21 cellular contexts compared by ENCODE assay signal in the genomic region with DNA sequence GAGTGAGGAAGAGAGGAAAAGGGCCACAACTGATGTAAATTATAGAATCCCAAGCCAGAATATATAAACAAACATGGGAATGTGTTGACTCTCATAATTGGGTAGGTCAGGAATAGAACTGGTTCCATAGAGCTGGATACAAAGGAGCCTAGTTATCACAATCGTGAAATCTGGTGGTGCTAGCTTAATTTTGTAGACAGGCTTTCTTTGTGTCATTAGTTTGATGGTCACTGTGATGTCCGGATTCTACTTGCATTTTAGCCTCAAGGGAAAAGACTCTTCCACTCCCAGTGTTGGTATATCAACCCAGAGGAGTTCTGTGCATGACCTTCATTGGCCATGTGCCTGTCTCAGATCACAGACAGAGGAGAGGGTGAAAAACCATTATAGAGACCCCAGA.
"Had no signal": no experiment of that assay in that cellular context is flagged by ENCODE, and none has a peak within 500 bp of the region (broad histone marks: within the 10 kb centered on the region; RNA-seq: fewer than 3 reads in every experiment).

No MANE protein-coding gene starts in this region.

- DNase-seq: dermis blood vessel endothelial cell; dorsolateral prefrontal cortex; effector CD4-positive, alpha-beta T cell; effector memory CD4-positive, alpha-beta T cell; foreskin keratinocyte; gastrocnemius medialis; glutamatergic neuron; head of caudate nucleus; heart right ventricle; hippocampal formation; left cardiac atrium; left lung; left ventricle myocardium superior; lower lobe of right lung; mesenchymal stem cell; mucosa of descending colon; naive B cell had no signal

- H3K27ac ChIP-seq: coronary artery, dorsolateral prefrontal cortex, epithelial cell of prostate, esophagus muscularis mucosa, foreskin keratinocyte, gastrocnemius medialis, heart right ventricle, left lung, lower lobe of right lung had no signal

- H3K4me1 Mint-ChIP-seq: mesothelial cell of epicardium, naive B cell had no signal

- H3K4me3 ChIP-seq: coronary artery, dorsolateral prefrontal cortex, esophagus muscularis mucosa, gastrocnemius medialis, heart right ventricle, left lung, lower lobe of right lung, mucosa of descending colon had no signal

- H3K36me3 Mint-ChIP-seq: mesothelial cell of epicardium, naive B cell had no signal

- ATAC-seq: foreskin keratinocyte, gastrocnemius medialis, heart right ventricle, left cardiac atrium, left lung, left ventricle myocardium superior, lower lobe of right lung, mucosa of descending colon had no signal

- H3K27ac Mint-ChIP-seq: mesothelial cell of epicardium, naive B cell had no signal

- H3K4me3 Mint-ChIP-seq: mesothelial cell of epicardium, naive B cell had no signal

- H3K4me1 ChIP-seq: esophagus muscularis mucosa, foreskin keratinocyte, gastrocnemius medialis, heart right ventricle, left lung, lower lobe of right lung had no signal

- H3K9me3 ChIP-seq: esophagus muscularis mucosa, gastrocnemius medialis, lower lobe of right lung, mucosa of descending colon had no signal

- H3K36me3 ChIP-seq: esophagus muscularis mucosa, gastrocnemius medialis, heart right ventricle, left lung, lower lobe of right lung had no signal

- H3K27me3 ChIP-seq: dorsolateral prefrontal cortex, esophagus muscularis mucosa, foreskin keratinocyte, gastrocnemius medialis, heart right ventricle, left lung had no signal

- H3K27me3 Mint-ChIP-seq: naive B cell had no signal
